In genomic region chr7:47273974-47274766, GRCh38 we compare ENCODE assay signal across 28 cellular contexts.
"Had no signal": no experiment of that assay in that cellular context is flagged by ENCODE, and none has a peak within 500 bp of the region (broad histone marks: within the 10 kb centered on the region; RNA-seq: fewer than 3 reads in every experiment).

No MANE protein-coding gene starts in this region.

- H3K27me3 Mint-ChIP-seq: naive thymus-derived CD4-positive, alpha-beta T cell; progenitor cell of endocrine pancreas; type B pancreatic cell had no signal

- H3K36me3 Mint-ChIP-seq: naive thymus-derived CD4-positive, alpha-beta T cell had no signal

- H3K9me3 Mint-ChIP-seq: neural progenitor cell had no signal

- H3K9me3 ChIP-seq: esophagus muscularis mucosa, testis, tibial artery, uterus had no signal

- H3K36me3 ChIP-seq: neural progenitor cell, uterus had no signal

- H3K27ac Mint-ChIP-seq: mesothelial cell of epicardium; naive thymus-derived CD4-positive, alpha-beta T cell; nephron; neural progenitor cell; progenitor cell of endocrine pancreas; type B pancreatic cell had no signal

- H3K27me3 ChIP-seq: esophagus muscularis mucosa, heart right ventricle, neural progenitor cell, testis, tibial artery, uterus had no signal

- ATAC-seq: naive thymus-derived CD4-positive, alpha-beta T cell had no signal

- DNase-seq: central memory CD4-positive, alpha-beta T cell; dermis blood vessel endothelial cell; effector memory CD4-positive, alpha-beta T cell; foreskin melanocyte; glutamatergic neuron; heart right ventricle; hippocampal formation; left cardiac atrium; mesenchymal stem cell; naive thymus-derived CD4-positive, alpha-beta T cell; stimulated activated CD4-positive, alpha-beta T cell treated with anti-CD3 and anti-CD28 coated beads, Interleukin-12 subunit alpha, Interleukin-12 subunit beta, amount 100 ng/mL, for 4 hours; stimulated activated CD4-positive, alpha-beta T cell treated with anti-CD3 and anti-CD28 coated beads, Interleukin-1b, Interleukin-23, amount 100 ng/mL, for 48 hours; stimulated activated CD4-positive, alpha-beta T cell treated with anti-CD3 and anti-CD28 coated beads, Interleukin-4, amount 100 ng/mL, for 1 hour; stimulated activated CD8-positive, alpha-beta memory T cell treated with anti-CD3 and anti-CD28 coated beads, Interleukin-4, amount 100 ng/mL, for 48 hours; stimulated activated naive CD4-positive, alpha-beta T cell treated with Interleukin-2 at 50 U/mL for 16 hours; substantia nigra; testis; tibial artery; uterus had no signal

- H3K4me3 Mint-ChIP-seq: mesothelial cell of epicardium; naive thymus-derived CD4-positive, alpha-beta T cell; nephron; neural progenitor cell; type B pancreatic cell had no signal

- H3K4me1 Mint-ChIP-seq: mesothelial cell of epicardium; naive thymus-derived CD4-positive, alpha-beta T cell; nephron; neural progenitor cell had no signal

- H3K27ac ChIP-seq: coronary artery, esophagus muscularis mucosa, heart right ventricle, neural progenitor cell, parathyroid adenoma, skin epidermis, testis, tibial artery, uterus had no signal

- H3K4me1 ChIP-seq: esophagus muscularis mucosa, neural progenitor cell, parathyroid adenoma, testis, tibial artery, uterus had no signal

- H3K4me3 ChIP-seq: coronary artery, esophagus muscularis mucosa, heart right ventricle, neural progenitor cell, skin epidermis, testis, tibial artery, uterus had no signal
